In the genomic region with DNA sequence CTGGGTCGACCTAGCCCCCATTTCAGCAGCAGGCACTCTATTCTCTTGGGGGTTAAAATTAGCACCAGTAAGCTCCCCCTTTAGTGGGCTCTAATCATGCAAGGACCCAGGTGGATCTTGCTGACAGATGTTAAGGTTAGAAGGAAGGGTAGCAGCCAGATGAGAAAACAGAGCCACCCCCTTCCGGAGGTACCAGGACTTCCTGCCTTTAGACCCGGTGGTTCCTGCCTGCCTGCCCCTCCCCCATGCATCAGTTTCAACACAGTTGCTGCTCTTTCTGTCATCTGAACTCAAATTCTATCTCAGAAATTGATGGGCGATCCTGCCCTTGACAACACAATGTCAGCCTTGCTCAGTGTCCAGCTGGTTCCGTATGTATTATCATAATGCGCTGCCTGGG, we compare ENCODE assay signal across 8 cellular contexts.
DNase-seq lines count a peak whose midpoint lies in the region; ATAC-seq, FAIRE-seq and TF ChIP-seq lines count a peak whose summit lies in the region.

No MANE protein-coding gene starts in this region.

- H3K27ac ChIP-seq in CD4-positive, alpha-beta T cell (ENCODE audit: low read depth, low read length), result no peak overlapping the region
- H3K27ac ChIP-seq in pancreas, result no peak overlapping the region

- H3K4me1 ChIP-seq in pancreas, result no peaks in the 10 kb centered on the region

- TF ChIP-seq CTCF in CD4-positive, alpha-beta T cell (IDR thresholded peaks at IDR 0.05), result no peak
- TF ChIP-seq CTCF in pancreas (IDR thresholded peaks at IDR 0.05), result no peak

- H3K4me1 Mint-ChIP-seq in CD4-positive, alpha-beta T cell (ENCODE audit: low read depth), result peaks cover 47% of the 10 kb centered on the region
- H3K4me1 Mint-ChIP-seq in activated naive CD4-positive, alpha-beta T cell treated with anti-CD3 and anti-CD28 coated beads, Interleukin-2, amount 50 U/mL, for 24 hours, result peaks cover 42% of the 10 kb centered on the region

- FAIRE-seq in pancreas (lab: Jason Lieb, UNC), result no peak

- H3K36me3 ChIP-seq in pancreas, result no peaks in the 10 kb centered on the region

- H3K27ac Mint-ChIP-seq in CD4-positive, alpha-beta T cell, result peak overlapping the region; percentile 80
- peak overlapping the region; percentile 77 for H3K27ac Mint-ChIP-seq in activated naive CD4-positive, alpha-beta T cell treated with anti-CD3 and anti-CD28 coated beads, Interleukin-2, amount 50 U/mL, for 24 hours

- DNase-seq in CD4-positive, alpha-beta T cell, result peak; percentile 9 to 69 (median 50)
- DNase-seq in NOMO-1 (lab: John Stamatoyannopoulos, UW; ENCODE audit: unreplicated experiment in 2 of 2) (peak; percentile 61 to 69), pancreas (no peak), NCI-H128 (lab: John Stamatoyannopoulos, UW; ENCODE audit: unreplicated experiment) (no peak), HuH-7 (ENCODE audit: low spot score) (no peak)
- peak; percentile 3 for DNase-seq in stimulated activated CD8-positive, alpha-beta memory T cell treated with anti-CD3 and anti-CD28 coated beads, Interleukin-12 subunit alpha, Interleukin-12 subunit beta, amount 100 ng/mL, for 24 hours (ENCODE audit: extremely low read depth)

- no peaks in the 10 kb centered on the region for H3K36me3 Mint-ChIP-seq in CD4-positive, alpha-beta T cell (ENCODE audit: low read depth)
- peaks cover 5% of the 10 kb centered on the region for H3K36me3 Mint-ChIP-seq in activated naive CD4-positive, alpha-beta T cell treated with anti-CD3 and anti-CD28 coated beads, Interleukin-2, amount 50 U/mL, for 24 hours

- CTCF ChIA-PET in CD4-positive, alpha-beta T cell (lab: Charles Lee), result interaction anchor here (0.6 kb wide), 1 partner anchor 1917 kb away, joined by 4 read pairs; no protein-coding TSS in a partner anchor

- no peaks in the 10 kb centered on the region for H3K27me3 ChIP-seq in CD4-positive, alpha-beta T cell (ENCODE audit: control insufficient read depth, insufficient read depth, low read length)
- no peaks in the 10 kb centered on the region for H3K27me3 ChIP-seq in pancreas

- POLR2A ChIA-PET in CD4-positive, alpha-beta T cell (lab: Charles Lee), result no interaction called here

- H3K9me3 Mint-ChIP-seq in CD4-positive, alpha-beta T cell, result no peaks in the 10 kb centered on the region
- H3K9me3 Mint-ChIP-seq in activated naive CD4-positive, alpha-beta T cell treated with anti-CD3 and anti-CD28 coated beads, Interleukin-2, amount 50 U/mL, for 24 hours, result peaks cover 19% of the 10 kb centered on the region

- intact Hi-C loops in CD4-positive, alpha-beta T cell (cut with DNase I, micrococcal nuclease), result no loop called here
- intact Hi-C loops in pancreas (cut with DNase I), result no loop called here

- 59 to 60% methylated on average over 6 of the region's 6 CpGs for WGBS in pancreas, 2 donors

- peak; percentile 99 for ATAC-seq in CD4-positive, alpha-beta T cell (ENCODE audit: poor library complexity)
- ATAC-seq in GM21515 (IDR thresholded peaks at IDR 0.05; ENCODE audit: unreplicated experiment) (peak; percentile 71), pancreas (no peak)

- peak overlapping the region; percentile 59 for H3K4me3 Mint-ChIP-seq in CD4-positive, alpha-beta T cell
- peak overlapping the region; percentile 64 for H3K4me3 Mint-ChIP-seq in activated naive CD4-positive, alpha-beta T cell treated with anti-CD3 and anti-CD28 coated beads, Interleukin-2, amount 50 U/mL, for 24 hours

- no peak overlapping the region for H3K4me3 ChIP-seq in pancreas

- H3K27me3 Mint-ChIP-seq in CD4-positive, alpha-beta T cell, result no peaks in the 10 kb centered on the region
- H3K27me3 Mint-ChIP-seq in activated naive CD4-positive, alpha-beta T cell treated with anti-CD3 and anti-CD28 coated beads, Interleukin-2, amount 50 U/mL, for 24 hours, result no peaks in the 10 kb centered on the region

- no peaks in the 10 kb centered on the region for H3K9me3 ChIP-seq in CD4-positive, alpha-beta T cell (ENCODE audit: control insufficient read depth, low read length)
- no peaks in the 10 kb centered on the region for H3K9me3 ChIP-seq in pancreas

Comparison
In these comparisons a context has a peak if more than half of its experiments do, and no peak if none do; other contexts are left out.
1. ATAC-seq: peak in CD4-positive, alpha-beta T cell (single experiment) and GM21515 (single experiment); none in pancreas (0 of 4).
2. DNase-seq: peak in CD4-positive, alpha-beta T cell (10 of 10), NOMO-1 (2 of 2) and stimulated activated CD8-positive, alpha-beta memory T cell treated with anti-CD3 and anti-CD28 coated beads, Interleukin-12 subunit alpha, Interleukin-12 subunit beta, amount 100 ng/mL, for 24 hours (single experiment); none in pancreas (0 of 6), NCI-H128 (single experiment) and HuH-7 (single experiment).